19 cellular contexts compared by ENCODE assay signal in the genomic region with DNA sequence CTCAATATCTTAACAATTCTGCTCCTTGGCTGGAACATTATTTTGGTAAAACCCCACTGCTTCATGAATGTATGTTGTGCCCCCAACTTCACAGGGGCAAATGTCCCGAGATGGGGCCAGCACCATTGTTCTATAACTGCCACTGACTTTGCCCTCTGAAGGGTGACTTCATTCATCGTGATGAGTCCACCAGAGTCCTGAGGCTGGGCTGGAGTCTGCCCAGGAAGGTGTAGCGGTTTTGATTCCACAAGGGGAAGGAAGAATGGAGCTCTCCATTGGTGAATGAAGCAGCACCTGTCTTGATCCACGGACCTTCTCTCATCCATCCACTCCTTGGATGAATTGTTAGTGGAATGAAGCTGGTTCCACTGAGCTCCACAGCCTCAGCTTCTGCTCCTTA. TPM values are rescaled to one million over a fixed set of nuclear protein-coding genes. Genes with fewer than 3 reads are reported as not detected.
DNase-seq lines count a peak whose midpoint lies in the region; ATAC-seq and TF ChIP-seq lines count a peak whose summit lies in the region.
"Had no signal": no experiment of that assay in that cellular context is flagged by ENCODE, and none has a peak within 500 bp of the region (broad histone marks: within the 10 kb centered on the region; RNA-seq: fewer than 3 reads in every experiment).

No MANE protein-coding gene starts in this region.

- H3K27me3 ChIP-seq in right atrium auricular region: no peaks in the 10 kb centered on the region
- H3K27me3 ChIP-seq in adrenal gland: no peaks in the 10 kb centered on the region
- no peaks in the 10 kb centered on the region for H3K27me3 ChIP-seq in BE2C
- H3K27me3 ChIP-seq: BLaER1 treated with 17β-estradiol and CSF1 and Interleukin-3, amounts not matched to agents 10 nM and 100 nM had no signal

- TF ChIP-seq CTCF in right atrium auricular region (IDR thresholded peaks at IDR 0.05) (no peak), adrenal gland (IDR thresholded peaks at IDR 0.05) (no peak), BE2C (IDR thresholded peaks at IDR 0.05; ENCODE audit: low read depth, low read length) (no peak)

- no peak overlapping the region for H3K4me3 Mint-ChIP-seq in natural killer cell treated with Interleukin-12 subunit alpha and Interleukin-12 subunit beta and Interleukin-15 and Interleukin-18, amount 100 ng/mL, for 72 hours
- H3K4me3 Mint-ChIP-seq: B cell; CD14-positive monocyte; CD4-positive, alpha-beta T cell; CD8-positive, alpha-beta memory T cell; GM23338; H9 had no signal

- H3K36me3 ChIP-seq in right atrium auricular region (peaks cover 51% of the 10 kb centered on the region), adrenal gland (replicated peaks in 1 of 2) (peaks cover 0 to 53% of the 10 kb centered on the region in 2 donors), BE2C (peaks cover 19% of the 10 kb centered on the region)

- DNase-seq in right atrium auricular region (ENCODE audit: low spot score): peak; percentile 43
- no peak for DNase-seq in left ventricle myocardium superior
- DNase-seq in adrenal gland: peak in 4 of 7 donors; percentile 34 to 65 (median 57)
- DNase-seq in ureter (ENCODE audit: low spot score): peak; percentile 10
- no peak for DNase-seq in BE2C
- no peak for DNase-seq in natural killer cell treated with Interleukin-12 subunit alpha and Interleukin-12 subunit beta and Interleukin-15 and Interleukin-18, amount 100 ng/mL, for 72 hours (ENCODE audit: low spot score)
- DNase-seq: CD4-positive, alpha-beta T cell; CD8-positive, alpha-beta memory T cell; DMS 273 treated with DMSO at 0.1 percent for 48 hours; DMS79; EL; GDM1 had no signal

- H3K4me1 ChIP-seq in right atrium auricular region: peaks cover 0 to 15% of the 10 kb centered on the region in 2 donors
- peaks cover 15 to 42% of the 10 kb centered on the region in 2 donors for H3K4me1 ChIP-seq in adrenal gland (replicated peaks in 1 of 2)
- H3K4me1 ChIP-seq in BE2C: no peaks in the 10 kb centered on the region

- intact Hi-C loops in left ventricle myocardium superior (cut with micrococcal nuclease) (no loop called here), adrenal gland (cut with DNase I) (no loop called here)

- H3K9me3 ChIP-seq in right atrium auricular region: no peaks in the 10 kb centered on the region
- no peaks in the 10 kb centered on the region for H3K9me3 ChIP-seq in adrenal gland (replicated peaks in 1 of 3)
- H3K9me3 ChIP-seq in BE2C: no peaks in the 10 kb centered on the region

- peaks cover 21% of the 10 kb centered on the region for H3K36me3 Mint-ChIP-seq in natural killer cell treated with Interleukin-12 subunit alpha and Interleukin-12 subunit beta and Interleukin-15 and Interleukin-18, amount 100 ng/mL, for 72 hours

- no peak overlapping the region for H3K4me3 ChIP-seq in right atrium auricular region
- H3K4me3 ChIP-seq in adrenal gland: no peak overlapping the region
- H3K4me3 ChIP-seq in BE2C (ENCODE audit: low read depth, low read length): no peak overlapping the region
- H3K4me3 ChIP-seq: BLaER1 treated with 17β-estradiol and CSF1 and Interleukin-3, amounts not matched to agents 10 nM and 100 nM; GM12878; GM23338 had no signal

- ATAC-seq in left ventricle myocardium superior: no peak
- no peak for ATAC-seq in natural killer cell treated with Interleukin-12 subunit alpha and Interleukin-12 subunit beta and Interleukin-15 and Interleukin-18, amount 100 ng/mL, for 72 hours
- ATAC-seq: GM12878, GM23338, HCT116 had no signal

- H3K27ac ChIP-seq in right atrium auricular region (peak overlapping the region; percentile 35 to 42), adrenal gland (peak overlapping the region; percentile 55 to 89 (median 65))
- H3K27ac ChIP-seq: BLaER1 treated with 17β-estradiol and CSF1 and Interleukin-3, amounts not matched to agents 10 nM and 100 nM had no signal

- 65 to 76% (median 68%) methylated on average over 4 of the region's 4 CpGs for WGBS in adrenal gland, 4 donors

- no peak for TF ChIP-seq POLR2A in adrenal gland (IDR thresholded peaks at IDR 0.05)

- no peaks in the 10 kb centered on the region for H3K9me3 Mint-ChIP-seq in natural killer cell treated with Interleukin-12 subunit alpha and Interleukin-12 subunit beta and Interleukin-15 and Interleukin-18, amount 100 ng/mL, for 72 hours

- no peaks in the 10 kb centered on the region for H3K4me1 Mint-ChIP-seq in natural killer cell treated with Interleukin-12 subunit alpha and Interleukin-12 subunit beta and Interleukin-15 and Interleukin-18, amount 100 ng/mL, for 72 hours (ENCODE audit: low read depth in 2 of 2)
- H3K4me1 Mint-ChIP-seq: B cell, GM23338, H9 had no signal

- H3K27ac Mint-ChIP-seq in natural killer cell treated with Interleukin-12 subunit alpha and Interleukin-12 subunit beta and Interleukin-15 and Interleukin-18, amount 100 ng/mL, for 72 hours: no peak overlapping the region
- H3K27ac Mint-ChIP-seq: B cell; CD4-positive, alpha-beta T cell; GM23338; H9 had no signal

- no peaks in the 10 kb centered on the region for H3K27me3 Mint-ChIP-seq in natural killer cell treated with Interleukin-12 subunit alpha and Interleukin-12 subunit beta and Interleukin-15 and Interleukin-18, amount 100 ng/mL, for 72 hours
- H3K27me3 Mint-ChIP-seq: B cell; CD4-positive, alpha-beta T cell had no signal

RNA-seq across cellular contexts. Expression of gene AKR1B1, which starts 18.4 kb away (rescaled TPM):
- total RNA-seq in right atrium auricular region: 100 to 1,000 TPM in 1 of 2 donors, 10 to 100 TPM in 1; 69.1 to 261 TPM
- 230 TPM for total RNA-seq in left ventricle myocardium superior
- 1,000 to 10,000 TPM; 1,560 to 4,669 (median 4,059) TPM for total RNA-seq in adrenal gland
- polyA plus RNA-seq in adrenal gland: 1,000 to 10,000 TPM; 1,140 to 3,530 (median 1,408) TPM
- 66.6 TPM for total RNA-seq in ureter
- polyA plus RNA-seq in BE2C (2012; ENCODE audit: insufficient read depth, insufficient read length, low read depth): 436 TPM
- 100 to 1,000 TPM; 102 to 115 TPM for total RNA-seq in natural killer cell treated with Interleukin-12 subunit alpha and Interleukin-12 subunit beta and Interleukin-15 and Interleukin-18, amount 100 ng/mL, for 72 hours

Comparison
In these comparisons a context has a peak if more than half of its experiments do, and no peak if none do; other contexts are left out.
1. DNase-seq: peak in right atrium auricular region (single experiment), adrenal gland (4 of 7) and ureter (single experiment); none in left ventricle myocardium superior (single experiment), BE2C (single experiment) and natural killer cell treated with Interleukin-12 subunit alpha and Interleukin-12 subunit beta and Interleukin-15 and Interleukin-18, amount 100 ng/mL, for 72 hours (single experiment).